In the genomic region with DNA sequence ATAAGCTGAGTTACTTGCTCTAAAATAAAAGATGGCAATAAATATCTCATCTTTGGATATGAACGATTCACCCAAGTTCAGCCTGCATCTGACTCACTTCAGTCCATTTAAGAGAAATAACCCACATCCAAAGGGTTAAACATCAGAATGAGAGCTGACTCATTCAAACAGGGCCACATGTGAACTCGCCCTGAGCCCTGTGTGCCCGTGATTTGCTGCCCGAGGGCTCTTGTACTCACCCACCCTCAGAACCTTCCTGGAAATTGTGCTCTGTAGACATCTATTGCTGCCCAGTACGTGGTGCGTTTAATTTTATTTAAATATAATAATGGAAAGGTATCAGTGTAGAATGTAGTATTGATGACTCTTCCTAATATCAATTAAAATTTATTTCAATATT, we compare ENCODE assay signal across 8 cellular contexts.
A peak's percentile ranks its signal among the peaks of the same experiment; 100 is the strongest.
DNase-seq lines count a peak whose midpoint lies in the region; ATAC-seq and TF ChIP-seq lines count a peak whose summit lies in the region.

No MANE protein-coding gene starts in this region.

- ATAC-seq in activated B cell treated with CpG ODN at 0.5 μM for 24 hours (ENCODE audit: low read depth), result peak; percentile 44

- DNase-seq in DMS 273 (lab: John Stamatoyannopoulos, UW; ENCODE audit: unreplicated experiment) (peak; percentile 21), DMS 273 treated with DMSO at 0.1 percent for 48 hours (lab: John Stamatoyannopoulos, UW) (no peak), activated B cell treated with CpG ODN at 0.5 μM for 24 hours (no peak), fibroblast of peridontal ligament (ENCODE audit: extremely low read depth) (peak; percentile 67), NCI-H446 (lab: John Stamatoyannopoulos, UW) (no peak), type B pancreatic cell (ENCODE audit: extremely low spot score, unreplicated experiment) (no peak), HuH-7.5 (ENCODE audit: low spot score) (no peak)
- DNase-seq in stimulated activated CD4-positive, alpha-beta T cell treated with anti-CD3 and anti-CD28 coated beads, Interleukin-1b, Interleukin-23, amount 100 ng/mL, for 4 hours (ENCODE audit: low read depth in 2 of 2), result peak; percentile 21 to 24

- H3K27me3 Mint-ChIP-seq in activated B cell treated with CpG ODN at 0.5 μM for 24 hours, result no peaks in the 10 kb centered on the region
- H3K27me3 Mint-ChIP-seq in type B pancreatic cell, result no peaks in the 10 kb centered on the region

- intact Hi-C loops in activated B cell treated with CpG ODN at 0.5 μM for 24 hours (cut with micrococcal nuclease), result no loop called here

- no peaks in the 10 kb centered on the region for H3K9me3 Mint-ChIP-seq in activated B cell treated with CpG ODN at 0.5 μM for 24 hours
- no peaks in the 10 kb centered on the region for H3K9me3 Mint-ChIP-seq in type B pancreatic cell

- TF ChIP-seq CTCF in activated B cell treated with CpG ODN at 0.5 μM for 24 hours (IDR thresholded peaks at IDR 0.05) (no peak), type B pancreatic cell (conservative IDR thresholded peaks at IDR 0.05) (no peak)

- CTCF ChIA-PET in activated B cell treated with CpG ODN at 0.5 μM for 24 hours (lab: Charles Lee), result interaction anchor here (0.8 to 2.9 kb wide), 2 partner anchors 59 to 159 kb away, joined by 3 to 17 read pairs; no protein-coding TSS in a partner anchor

- H3K4me1 Mint-ChIP-seq in activated B cell treated with CpG ODN at 0.5 μM for 24 hours (peaks cover 48% of the 10 kb centered on the region), type B pancreatic cell (ENCODE audit: unreplicated experiment) (peaks cover 45% of the 10 kb centered on the region)

- no peak overlapping the region for H3K27ac Mint-ChIP-seq in activated B cell treated with CpG ODN at 0.5 μM for 24 hours
- no peak overlapping the region for H3K27ac Mint-ChIP-seq in type B pancreatic cell

- POLR2A ChIA-PET in activated B cell treated with CpG ODN at 0.5 μM for 24 hours (lab: Charles Lee), result interaction anchor here (1.4 to 1.8 kb wide), 2 partner anchors 39 to 58 kb away, joined by 5 read pairs; no protein-coding TSS in a partner anchor

- no peak overlapping the region for H3K4me3 Mint-ChIP-seq in activated B cell treated with CpG ODN at 0.5 μM for 24 hours
- H3K4me3 Mint-ChIP-seq in type B pancreatic cell, result no peak overlapping the region

- H3K36me3 Mint-ChIP-seq in activated B cell treated with CpG ODN at 0.5 μM for 24 hours (ENCODE audit: low read depth), result peaks cover 43% of the 10 kb centered on the region
- H3K36me3 Mint-ChIP-seq in type B pancreatic cell, result peaks cover 7% of the 10 kb centered on the region

Comparison
In these comparisons a context has a peak if more than half of its experiments do, and no peak if none do; other contexts are left out.
1. DNase-seq: peak in DMS 273 (single experiment), fibroblast of peridontal ligament (single experiment) and stimulated activated CD4-positive, alpha-beta T cell treated with anti-CD3 and anti-CD28 coated beads, Interleukin-1b, Interleukin-23, amount 100 ng/mL, for 4 hours (2 of 2); none in DMS 273 treated with DMSO at 0.1 percent for 48 hours (single experiment), activated B cell treated with CpG ODN at 0.5 μM for 24 hours (single experiment), NCI-H446 (0 of 2), type B pancreatic cell (single experiment) and HuH-7.5 (single experiment).